In genomic region chr21:29302340-29302991, GRCh38 we compare ENCODE assay signal across 9 cellular contexts. TPM values are rescaled to one million over a fixed set of nuclear protein-coding genes. Genes with fewer than 3 reads are reported as not detected.
DNase-seq lines count a peak whose midpoint lies in the region; ATAC-seq and TF ChIP-seq lines count a peak whose summit lies in the region.
"Had no signal": no experiment of that assay in that cellular context is flagged by ENCODE, and none has a peak within 500 bp of the region (broad histone marks: within the 10 kb centered on the region; RNA-seq: fewer than 3 reads in every experiment).

No MANE protein-coding gene starts in this region.

- H2AFZ ChIP-seq in ACC112 (ENCODE audit: low read length, unreplicated experiment): no peak overlapping the region

- intact Hi-C loops in sciatic nerve (cut with DNase I): no loop called here

- DNase-seq in HFFc6: no peak
- DNase-seq in astrocyte of the hippocampus (ENCODE audit: low read depth, low spot score): peak; percentile 22
- DNase-seq in mesothelial cell of epicardium (ENCODE audit: low spot score in 2 of 2, unreplicated experiment in 2 of 2): no peak
- DNase-seq in sciatic nerve (ENCODE audit: low spot score): no peak
- DNase-seq in UCSD-AML1 (lab: John Stamatoyannopoulos, UW; ENCODE audit: unreplicated experiment): no peak
- no peak for DNase-seq in NCI-H1105 treated with DMSO at 0.1 percent for 48 hours (lab: John Stamatoyannopoulos, UW)
- DNase-seq in cerebellar nuclear complex (lab: John Stamatoyannopoulos, UW): no peak
- DNase-seq: SJCRH30 had no signal

- H3K4me1 ChIP-seq in ACC112 (ENCODE audit: control insufficient read depth, insufficient read depth, low read length, unreplicated experiment): peaks cover 42% of the 10 kb centered on the region

- no peaks in the 10 kb centered on the region for H3K27me3 ChIP-seq in ACC112 (ENCODE audit: insufficient read depth, low read length)
- H3K27me3 ChIP-seq: SJCRH30 had no signal

- H3K36me3 Mint-ChIP-seq in HFFc6 (ENCODE audit: low read depth) (peaks cover 23% of the 10 kb centered on the region), mesothelial cell of epicardium (no peaks in the 10 kb centered on the region)

- H3K27ac Mint-ChIP-seq in HFFc6 (peak overlapping the region; percentile 54), mesothelial cell of epicardium (peak overlapping the region; percentile 19)

- peak overlapping the region; percentile 77 for H3K4me3 ChIP-seq in ACC112 (ENCODE audit: low read depth, low read length)
- H3K4me3 ChIP-seq: SJCRH30 had no signal

- H3K27me3 Mint-ChIP-seq in HFFc6 (ENCODE audit: insufficient read depth): no peaks in the 10 kb centered on the region; the same call in 1 of the 2 replicates
- no peaks in the 10 kb centered on the region for H3K27me3 Mint-ChIP-seq in mesothelial cell of epicardium (ENCODE audit: low read depth)

- peaks cover 83% of the 10 kb centered on the region for H3K79me2 ChIP-seq in ACC112 (ENCODE audit: control insufficient read depth, insufficient read depth, low read length, unreplicated experiment)

- H3K9me3 Mint-ChIP-seq in HFFc6 (no peaks in the 10 kb centered on the region), mesothelial cell of epicardium (peaks cover 3% of the 10 kb centered on the region)

- TF ChIP-seq CTCF in HFFc6 (IDR thresholded peaks at IDR 0.05) (no peak), mesothelial cell of epicardium (IDR thresholded peaks at IDR 0.05; ENCODE audit: unreplicated experiment) (no peak)

- H3K4me3 Mint-ChIP-seq in HFFc6: peak overlapping the region; percentile 92
- H3K4me3 Mint-ChIP-seq in mesothelial cell of epicardium: peak overlapping the region; percentile 14

- H3K36me3 ChIP-seq in ACC112 (ENCODE audit: insufficient read depth, low read length): peaks cover 5% of the 10 kb centered on the region; the same call in 1 of the 2 replicates

- ATAC-seq in sciatic nerve: no peak

- peak overlapping the region; percentile 13; the same call in 1 of the 2 replicates for H3K27ac ChIP-seq in ACC112 (ENCODE audit: low read depth, low read length)
- H3K27ac ChIP-seq: SJCRH30 had no signal

- H3K4me1 Mint-ChIP-seq in HFFc6 (ENCODE audit: low read depth) (peaks cover 79% of the 10 kb centered on the region), mesothelial cell of epicardium (peaks cover 59% of the 10 kb centered on the region)

RNA-seq across cellular contexts. Expression of gene BACH1, which starts 3.7 kb away (rescaled TPM):
- total RNA-seq in HFFc6 (2021; fragmentation: NEBNext Ultra II Directional; extraction: Animal tissue kit (Norgen Biotek cat#: 25700)): 10 to 100 TPM; 47.3 to 53.5 (median 53.1) TPM
- total RNA-seq in mesothelial cell of epicardium: 100 to 107 TPM (median 100 TPM) in 3 replicates
- 94.7 TPM for total RNA-seq in sciatic nerve
